20 cellular contexts compared by ENCODE assay signal in genomic region chr20:51945177-51945576, GRCh38.
DNase-seq lines count a peak whose midpoint lies in the region; ATAC-seq, FAIRE-seq and TF ChIP-seq lines count a peak whose summit lies in the region.
"Had no signal": no experiment of that assay in that cellular context is flagged by ENCODE, and none has a peak within 500 bp of the region (broad histone marks: within the 10 kb centered on the region; RNA-seq: fewer than 3 reads in every experiment).

No MANE protein-coding gene starts in this region.

- no peak overlapping the region for H2AFZ ChIP-seq in SK-N-SH (ENCODE audit: low read depth)
- H2AFZ ChIP-seq: GM23338 had no signal

- POLR2A ChIA-PET in SK-N-SH (lab: Yijun Ruan, JAX), result no interaction called here

- 78% methylated on average over 5 of the region's 5 CpGs for WGBS in SK-N-SH (ENCODE audit: low lambda C conversion rate)

- in situ Hi-C loops in SK-MEL-5 (cut with HindIII; ENCODE audit: low pct_unique_long_range_greater_than_20kb, low sequenced_read_pairs), result no loop called here

- no peaks in the 10 kb centered on the region for H4K20me1 ChIP-seq in SK-N-SH (ENCODE audit: insufficient read depth)
- H4K20me1 ChIP-seq: BLaER1 treated with 17β-estradiol and CSF1 and Interleukin-3, amounts not matched to agents 10 nM and 100 nM had no signal

- no peaks in the 10 kb centered on the region for H3K4me1 ChIP-seq in SK-N-SH (ENCODE audit: control insufficient read depth in 1 of 2, insufficient read depth in 2 of 2, low read depth in 1 of 2, low read length in 1 of 2)
- H3K4me1 ChIP-seq: A549; BLaER1 treated with 17β-estradiol and CSF1 and Interleukin-3, amounts not matched to agents 10 nM and 100 nM had no signal

- no peaks in the 10 kb centered on the region for H3K79me2 ChIP-seq in SK-N-SH (ENCODE audit: insufficient read depth)

- no peak overlapping the region for H3K4me3 ChIP-seq in SK-N-SH (ENCODE audit: low read depth in 2 of 2, low read length in 1 of 2)
- H3K4me3 ChIP-seq: A549; BLaER1 treated with 17β-estradiol and CSF1 and Interleukin-3, amounts not matched to agents 10 nM and 100 nM; GM23338 had no signal

- CTCF ChIA-PET in SK-N-SH (lab: Yijun Ruan, JAX), result interaction anchor here (0.9 to 1.2 kb wide), 3 partner anchors 14 to 600 kb away, joined by 3 to 4 read pairs (median 3); no protein-coding TSS in a partner anchor

- no peaks in the 10 kb centered on the region for H3K27me3 ChIP-seq in SK-N-SH (ENCODE audit: insufficient read depth)
- H3K27me3 ChIP-seq: BLaER1 treated with 17β-estradiol and CSF1 and Interleukin-3, amounts not matched to agents 10 nM and 100 nM had no signal

- no peak overlapping the region for H3K27ac ChIP-seq in SK-N-SH (ENCODE audit: low read depth in 2 of 2, low read length in 1 of 2)
- H3K27ac ChIP-seq: 22Rv1; A549; BLaER1 treated with 17β-estradiol and CSF1 and Interleukin-3, amounts not matched to agents 10 nM and 100 nM had no signal

- ATAC-seq in SK-N-SH treated with all-trans-retinoic acid at 6 μM for 48 hours, result no peak
- ATAC-seq: A549; CD8-positive, alpha-beta T cell; GM23338; HepG2 had no signal

- peak; percentile 28 for DNase-seq in SK-N-SH
- DNase-seq in SK-MEL-5 (ENCODE audit: low read depth, low spot score), result peak; percentile 64
- DNase-seq in medulla oblongata (ENCODE audit: extremely low spot score), result no peak
- no peak for DNase-seq in DMS79 (lab: John Stamatoyannopoulos, UW)
- DNase-seq in NAMALWA (ENCODE audit: low spot score), result no peak
- DNase-seq: CD8-positive, alpha-beta T cell; DMS 273 treated with DMSO at 0.1 percent for 48 hours; DMS53; GDM1; HCEC 1CT; KBM-7 had no signal

- TF ChIP-seq EP300 in SK-N-SH (IDR thresholded peaks at IDR 0.05; ENCODE audit: borderline replicate concordance in 1 of 2, low read depth in 1 of 2, low read length in 1 of 2), result no peak

- peak; percentile 85 for FAIRE-seq in G401.6 (lab: Jason Lieb, UNC)
- FAIRE-seq: A549, GM12892, H54, HepG2 had no signal

- H3K9me2 ChIP-seq in SK-N-SH, result no peaks in the 10 kb centered on the region

- H3K36me3 ChIP-seq in SK-N-SH (replicated peaks in 1 of 2; ENCODE audit: control insufficient read depth in 1 of 2, insufficient read depth in 2 of 2, low read length in 1 of 2), result no peaks in the 10 kb centered on the region
- H3K36me3 ChIP-seq: BLaER1 treated with 17β-estradiol and CSF1 and Interleukin-3, amounts not matched to agents 10 nM and 100 nM had no signal

- H3F3A ChIP-seq in SK-N-SH (replicated peaks; ENCODE audit: insufficient read depth), result no peaks in the 10 kb centered on the region

- TF ChIP-seq RAD21 in SK-N-SH (IDR thresholded peaks at IDR 0.05; ENCODE audit: low read length), result no peak

- no peak overlapping the region for H3K9ac ChIP-seq in SK-N-SH
- H3K9ac ChIP-seq: BLaER1 treated with 17β-estradiol and CSF1 and Interleukin-3, amounts not matched to agents 10 nM and 100 nM had no signal

- no peak overlapping the region for H3K4me2 ChIP-seq in SK-N-SH
- H3K4me2 ChIP-seq: A549, GM23338 had no signal

- H3K9me3 ChIP-seq in SK-N-SH, result no peaks in the 10 kb centered on the region
- H3K9me3 ChIP-seq: A549 had no signal

- no peak for TF ChIP-seq CTCF in SK-N-SH (IDR thresholded peaks at IDR 0.05)

TF ChIP-seq in SK-N-SH, 30 proteins besides CTCF, POLR2A, EP300 and RAD21:
- TF ChIP-seq MXI1 (IDR thresholded peaks at IDR 0.05; ENCODE audit: low read depth, low read length) (no peak), FOSL2 (IDR thresholded peaks at IDR 0.05; ENCODE audit: borderline replicate concordance, low read depth) (no peak), RXRA (IDR thresholded peaks at IDR 0.05; ENCODE audit: borderline replicate concordance, low read depth) (no peak), IRF3 (IDR thresholded peaks at IDR 0.05; ENCODE audit: low read depth, low read length) (no peak), FOXM1 (IDR thresholded peaks at IDR 0.05; ENCODE audit: low read depth) (no peak), GATA2 (CRISPR knock-in tag; IDR thresholded peaks at IDR 0.05) (no peak), TAF1 (IDR thresholded peaks at IDR 0.05; ENCODE audit: borderline replicate concordance, low read depth, low read length) (no peak), MAX (IDR thresholded peaks at IDR 0.05; ENCODE audit: low read depth) (no peak), ZBTB33 (IDR thresholded peaks at IDR 0.05; ENCODE audit: borderline replicate concordance, low read depth) (no peak), NFIC (IDR thresholded peaks at IDR 0.05; ENCODE audit: borderline replicate concordance) (no peak)

TF ChIP-seq in SK-N-SH treated with all-trans-retinoic acid at 6 μM for 48 hours, 23 proteins besides CTCF, POLR2A, EP300 and RAD21:
- TF ChIP-seq TOX (CRISPR knock-in tag; IDR thresholded peaks at IDR 0.05; ENCODE audit: borderline replicate concordance) (no peak), TCF4 (CRISPR knock-in tag; IDR thresholded peaks at IDR 0.05; ENCODE audit: borderline replicate concordance) (no peak)

Comparison
In these comparisons a context has a peak if more than half of its experiments do, and no peak if none do; other contexts are left out.
1. DNase-seq: peak in SK-N-SH (single experiment) and SK-MEL-5 (single experiment); none in medulla oblongata (single experiment), DMS79 (single experiment) and NAMALWA (single experiment).